9 cellular contexts compared by ENCODE assay signal in the genomic region with DNA sequence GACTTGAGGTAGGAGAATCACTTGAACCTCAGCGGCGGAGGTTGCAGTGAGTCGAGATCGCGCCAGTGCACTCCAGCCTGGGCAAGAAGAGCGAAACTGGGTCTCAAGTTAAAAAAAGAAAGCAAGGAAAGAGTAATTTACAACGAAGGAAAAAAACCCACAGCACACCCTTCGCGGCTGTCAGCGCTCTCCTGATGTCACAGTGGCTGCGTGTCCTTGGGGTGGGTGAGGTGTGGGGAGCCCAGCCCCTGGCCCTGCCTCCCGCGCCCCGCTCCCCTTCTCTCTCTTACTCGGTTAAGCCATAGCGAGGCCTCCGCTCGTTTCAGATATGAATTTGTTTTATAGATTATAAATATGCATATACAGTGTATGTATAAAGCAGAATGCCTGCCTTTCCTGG. TPM values are rescaled to one million over a fixed set of nuclear protein-coding genes. Genes with fewer than 3 reads are reported as not detected.
DNase-seq lines count a peak whose midpoint lies in the region; ATAC-seq and TF ChIP-seq lines count a peak whose summit lies in the region.
"Had no signal": no experiment of that assay in that cellular context is flagged by ENCODE, and none has a peak within 500 bp of the region (broad histone marks: within the 10 kb centered on the region; RNA-seq: fewer than 3 reads in every experiment).

No MANE protein-coding gene starts in this region.

- TF ChIP-seq CTCF in VCaP (conservative IDR thresholded peaks at IDR 0.05) (no peak), thoracic aorta (IDR thresholded peaks at IDR 0.05) (no peak)

- no peak overlapping the region for H3K9ac ChIP-seq in iPS-20b (ENCODE audit: low read depth, low read length)

- H3K36me3 ChIP-seq in iPS-20b (ENCODE audit: insufficient read depth, low read depth, low read length) (peaks cover 53% of the 10 kb centered on the region), thoracic aorta (peaks cover 30% of the 10 kb centered on the region)

- H3K9me3 ChIP-seq in iPS-20b (ENCODE audit: insufficient read depth, low read depth, low read length) (no peaks in the 10 kb centered on the region), thoracic aorta (no peaks in the 10 kb centered on the region)

- H3K27ac Mint-ChIP-seq in activated T-cell treated with anti-CD3 and anti-CD28 coated beads, Interleukin-2, amount 50 U/mL, for 24 hours, result peak overlapping the region; percentile 12

- peaks cover 3% of the 10 kb centered on the region; the same call in 1 of the 2 replicates for H3K4me1 ChIP-seq in iPS-20b (ENCODE audit: insufficient read depth, low read length)
- peaks cover 6 to 11% of the 10 kb centered on the region in 2 donors for H3K4me1 ChIP-seq in thoracic aorta (ENCODE audit: control insufficient read depth in 1 of 2, low read depth in 2 of 2)

- ATAC-seq in thoracic aorta (ENCODE audit: insufficient number of reproducible peaks, low FRiP score, low read depth), result no peak
- no peak for ATAC-seq in GM21390 (IDR thresholded peaks at IDR 0.05; ENCODE audit: unreplicated experiment)
- ATAC-seq in HG02852 (IDR thresholded peaks at IDR 0.05; ENCODE audit: unreplicated experiment), result no peak

- H3K27me3 ChIP-seq in iPS-20b (ENCODE audit: insufficient read depth, low read length) (no peaks in the 10 kb centered on the region), thoracic aorta (replicated peaks; ENCODE audit: insufficient read depth) (no peaks in the 10 kb centered on the region)

- no peaks in the 10 kb centered on the region for H3K9me3 Mint-ChIP-seq in activated T-cell treated with anti-CD3 and anti-CD28 coated beads, Interleukin-2, amount 50 U/mL, for 24 hours
- H3K9me3 Mint-ChIP-seq: dendritic cell treated with granulocyte-macrophage colony-stimulating factor and Interleukin-4, amounts not matched to agents 40 ng/mL and 50 ng/mL, for 4 days had no signal

- H3K36me3 Mint-ChIP-seq in activated T-cell treated with anti-CD3 and anti-CD28 coated beads, Interleukin-2, amount 50 U/mL, for 24 hours (ENCODE audit: low read depth), result peaks cover 74% of the 10 kb centered on the region

- H3K4me3 Mint-ChIP-seq in activated T-cell treated with anti-CD3 and anti-CD28 coated beads, Interleukin-2, amount 50 U/mL, for 24 hours, result peak overlapping the region; percentile 25

- H3K27ac ChIP-seq in VCaP, result peak overlapping the region; percentile 87
- no peak overlapping the region for H3K27ac ChIP-seq in iPS-20b (ENCODE audit: low read length)
- H3K27ac ChIP-seq in thoracic aorta, result no peak overlapping the region

- peak overlapping the region; percentile 60 for H3K4me3 ChIP-seq in iPS-20b (ENCODE audit: low read length)
- H3K4me3 ChIP-seq in thoracic aorta, result peak overlapping the region; percentile 82

- peaks cover 35% of the 10 kb centered on the region for H3K4me1 Mint-ChIP-seq in activated T-cell treated with anti-CD3 and anti-CD28 coated beads, Interleukin-2, amount 50 U/mL, for 24 hours (ENCODE audit: low read depth)

- H3K27me3 Mint-ChIP-seq in activated T-cell treated with anti-CD3 and anti-CD28 coated beads, Interleukin-2, amount 50 U/mL, for 24 hours, result no peaks in the 10 kb centered on the region
- H3K27me3 Mint-ChIP-seq: dendritic cell treated with granulocyte-macrophage colony-stimulating factor and Interleukin-4, amounts not matched to agents 40 ng/mL and 50 ng/mL, for 4 days had no signal

- no peak for DNase-seq in activated T-cell treated with anti-CD3 and anti-CD28 coated beads, Interleukin-2, amount 50 U/mL, for 24 hours
- no peak for DNase-seq in activated T-cell treated with anti-CD3 and anti-CD28 coated beads, Interleukin-2, amount 50 U/mL, for 1 hour
- DNase-seq in thoracic aorta (ENCODE audit: low spot score) (no peak), NCI-H1436 (lab: John Stamatoyannopoulos, UW) (no peak)

RNA-seq across cellular contexts. Expression of a gene that starts 0.7 kb away (rescaled TPM):
- total RNA-seq in thoracic aorta, result 10 to 100 TPM; 17.1 to 26.1 TPM

RNA-seq across cellular contexts. Expression of a gene that starts 28.7 kb away (rescaled TPM):
- 100 to 1,000 TPM; 109 to 111 TPM for total RNA-seq in thoracic aorta
